ENCODE assay signal across 14 cellular contexts in the genomic region with DNA sequence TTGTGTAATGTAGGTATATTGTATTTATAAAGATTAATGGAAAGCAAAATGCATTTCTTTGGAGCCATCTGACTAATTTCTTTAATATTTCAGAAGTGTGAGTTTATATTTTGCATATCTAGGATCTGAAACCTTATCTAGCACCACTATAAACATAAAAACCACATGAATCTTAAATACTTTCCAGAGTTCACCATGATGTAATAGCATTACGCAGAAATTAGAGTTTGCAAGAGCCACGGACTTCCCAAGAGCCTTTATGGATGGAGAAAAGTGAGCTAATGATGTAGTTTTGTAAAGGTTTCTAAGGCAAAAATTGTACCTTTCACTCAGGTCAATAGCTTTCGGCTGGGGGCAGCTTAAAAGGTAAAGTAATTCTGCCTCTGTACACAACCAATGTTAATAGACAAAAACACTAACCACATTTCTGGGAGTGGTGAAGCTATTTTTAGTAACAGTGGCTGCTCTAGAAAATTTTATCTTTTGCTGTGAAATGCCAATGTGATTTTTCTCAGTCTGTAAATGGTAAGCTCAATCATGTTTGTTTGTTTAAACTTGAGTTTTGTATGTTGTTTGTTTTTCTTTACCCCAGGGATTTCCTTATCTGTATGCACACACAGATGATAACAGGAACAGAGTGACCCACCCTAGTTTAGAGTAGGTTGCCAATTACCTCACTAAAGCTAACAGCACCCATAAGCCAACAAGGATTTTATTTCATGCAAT.
DNase-seq lines count a peak whose midpoint lies in the region; TF ChIP-seq lines count a peak whose summit lies in the region.
"Had no signal": no experiment of that assay in that cellular context is flagged by ENCODE, and none has a peak within 500 bp of the region (broad histone marks: within the 10 kb centered on the region; RNA-seq: fewer than 3 reads in every experiment).

No MANE protein-coding gene starts in this region.

- no peaks in the 10 kb centered on the region for H3K27me3 ChIP-seq in right atrium auricular region
- H3K27me3 ChIP-seq in smooth muscle cell (ENCODE audit: low read depth) = no peaks in the 10 kb centered on the region
- no peaks in the 10 kb centered on the region for H3K27me3 ChIP-seq in GM23248 (replicated peaks; ENCODE audit: insufficient read depth)

- no peak overlapping the region for H3K9ac ChIP-seq in smooth muscle cell (ENCODE audit: low read depth)
- no peak overlapping the region for H3K9ac ChIP-seq in GM23248

- H3K9me3 ChIP-seq in right atrium auricular region (no peaks in the 10 kb centered on the region), smooth muscle cell (replicated peaks; ENCODE audit: low read depth) (no peaks in the 10 kb centered on the region), GM23248 (ENCODE audit: low read depth) (no peaks in the 10 kb centered on the region)

- H3K4me2 ChIP-seq in smooth muscle cell (peak overlapping the region; percentile 60), GM23248 (ENCODE audit: unreplicated experiment) (no peak overlapping the region)

- H3K36me3 ChIP-seq in right atrium auricular region (peaks cover 3% of the 10 kb centered on the region), smooth muscle cell (ENCODE audit: low read depth) (no peaks in the 10 kb centered on the region), GM23248 (ENCODE audit: low read depth) (no peaks in the 10 kb centered on the region)

- H3K4me1 ChIP-seq in right atrium auricular region = peaks cover 0 to 39% of the 10 kb centered on the region in 2 donors
- H3K4me1 ChIP-seq in smooth muscle cell (ENCODE audit: low read depth) = peaks cover 8% of the 10 kb centered on the region
- H3K4me1 ChIP-seq in GM23248 (ENCODE audit: insufficient read depth) = peaks cover 32% of the 10 kb centered on the region

- H3F3A ChIP-seq in smooth muscle cell (ENCODE audit: low read depth) (peaks cover 6% of the 10 kb centered on the region), GM23248 (ENCODE audit: insufficient read depth) (peaks cover 19% of the 10 kb centered on the region)

- H3K9me2 ChIP-seq in GM23248 (ENCODE audit: insufficient read depth) = no peaks in the 10 kb centered on the region

- TF ChIP-seq CTCF in right atrium auricular region (IDR thresholded peaks at IDR 0.05) = no peak
- no peak for TF ChIP-seq CTCF in smooth muscle cell (IDR thresholded peaks at IDR 0.05; ENCODE audit: borderline replicate concordance, insufficient read depth, poor library complexity, severe bottlenecking)

- H3K4me3 ChIP-seq in right atrium auricular region = no peak overlapping the region
- H3K4me3 ChIP-seq in smooth muscle cell = peak overlapping the region; percentile 0
- no peak overlapping the region for H3K4me3 ChIP-seq in GM23248

- peak; percentile 21 for DNase-seq in HuH-7 (ENCODE audit: low spot score)
- peak; percentile 96 for DNase-seq in amniotic epithelial cell (ENCODE audit: low read depth)
- no peak for DNase-seq in right atrium auricular region (ENCODE audit: low spot score)
- DNase-seq in smooth muscle cell (lab: John Stamatoyannopoulos, UW; ENCODE audit: unreplicated experiment) = no peak
- DNase-seq in inferior parietal cortex (ENCODE audit: extremely low spot score) = no peak
- no peak for DNase-seq in GM23248
- no peak for DNase-seq in globus pallidus (ENCODE audit: low spot score)
- DNase-seq: activated CD4-positive, alpha-beta memory T cell treated with anti-CD3 and anti-CD28 coated beads, Interleukin-2, amount 10 ng/mL, durations not matched to agents 7 days and 5 days; anterior cingulate cortex; effector CD8-positive, alpha-beta T cell; kidney; naive B cell; NCI-H1048; stimulated activated CD4-positive, alpha-beta T cell treated with anti-CD3 and anti-CD28 coated beads, Interleukin-2, amount 100 ng/mL, for 24 hours had no signal

- WGBS in smooth muscle cell (ENCODE audit: low lambda C conversion rate) = 27% methylated on average over 3 of the region's 3 CpGs
- 82 to 83% methylated on average over 3 of the region's 3 CpGs for WGBS in GM23248 (ENCODE audit: low coverage in 1 of 2, low lambda C conversion rate in 2 of 2, missing lambda C conversion rate in 2 of 2), 2 experiments

- H3K27ac ChIP-seq in right atrium auricular region (peak overlapping the region; percentile 17 to 28), smooth muscle cell (ENCODE audit: low read depth) (peak overlapping the region; percentile 70), GM23248 (no peak overlapping the region)

- in situ Hi-C loops in GM23248 (cut with MboI) = no loop called here

- H4K20me1 ChIP-seq in smooth muscle cell (ENCODE audit: low read depth) (no peaks in the 10 kb centered on the region), GM23248 (ENCODE audit: insufficient read depth) (no peaks in the 10 kb centered on the region)

- H2AFZ ChIP-seq in smooth muscle cell (ENCODE audit: low read depth) = no peak overlapping the region
- no peak overlapping the region for H2AFZ ChIP-seq in GM23248

- H3K79me2 ChIP-seq in smooth muscle cell (ENCODE audit: low read depth) (no peaks in the 10 kb centered on the region), GM23248 (ENCODE audit: insufficient read depth) (no peaks in the 10 kb centered on the region)

Comparison
In these comparisons a context has a peak if more than half of its experiments do, and no peak if none do; other contexts are left out.
1. DNase-seq: peak in HuH-7 (single experiment) and amniotic epithelial cell (single experiment); none in right atrium auricular region (single experiment), smooth muscle cell (single experiment), inferior parietal cortex (single experiment), GM23248 (single experiment) and globus pallidus (single experiment).